In the genomic region with DNA sequence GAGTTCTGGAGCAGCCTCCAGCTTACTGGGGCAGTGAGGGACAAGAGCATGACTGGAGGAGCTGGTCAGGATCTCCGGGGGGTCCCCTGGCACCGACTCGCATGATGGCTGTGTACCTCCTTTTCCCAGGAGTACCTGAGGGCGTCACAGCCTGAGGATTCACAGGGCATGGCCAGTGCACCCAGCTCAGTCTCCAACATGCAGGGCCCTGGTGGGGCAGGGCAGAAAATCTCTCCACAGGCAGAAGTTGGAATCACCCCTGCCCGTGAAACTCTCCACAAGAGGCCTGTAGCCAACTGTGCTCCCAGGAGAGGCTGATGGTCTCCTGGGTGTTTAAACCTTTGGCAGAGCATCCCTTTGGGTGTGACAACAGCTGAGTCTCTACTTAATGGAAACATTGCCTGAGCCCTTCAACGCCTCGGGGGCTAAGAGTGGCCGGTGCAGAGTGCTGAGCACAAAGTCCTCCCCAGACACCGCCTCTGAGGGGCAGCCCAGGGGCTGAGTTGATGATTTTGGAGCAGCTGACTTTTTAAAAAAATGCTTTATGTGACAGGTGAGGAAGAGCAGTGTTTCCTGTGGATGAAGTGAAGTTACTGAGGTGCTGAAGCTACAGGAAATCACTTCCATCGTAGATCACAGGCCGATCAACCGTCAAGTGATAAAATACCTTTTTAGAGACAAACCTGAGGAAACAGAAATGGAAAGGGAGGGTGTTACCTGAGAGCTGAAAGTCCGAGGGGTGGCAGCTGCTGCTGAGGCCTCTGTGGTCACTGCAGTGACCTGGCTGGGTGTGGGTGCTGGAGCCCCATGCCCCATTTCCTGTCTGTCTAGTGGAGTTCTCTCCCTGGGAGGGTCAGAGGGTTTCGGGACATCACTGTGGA, we compare ENCODE assay signal across 22 cellular contexts. TPM values are rescaled to one million over a fixed set of nuclear protein-coding genes. Genes with fewer than 3 reads are reported as not detected.
"Had no signal": no experiment of that assay in that cellular context is flagged by ENCODE, and none has a peak within 500 bp of the region (broad histone marks: within the 10 kb centered on the region; RNA-seq: fewer than 3 reads in every experiment).

No MANE protein-coding gene starts in this region.

- H3K4me3 ChIP-seq: cardiac muscle cell, lower lobe of right lung, spleen, thoracic aorta, upper lobe of right lung had no signal

- H3K4me3 Mint-ChIP-seq: stimulated activated memory B cell treated with anti-CD40 and anti-IgM and Interleukin-4, amounts not matched to agents 10 μg/mL and 1 μg/mL and 100 μg/mL, for 72 hours; T-helper 1 cell treated with Interleukin-12 subunit alpha and Interleukin-12 subunit beta and Interleukin-4 antibody, amounts not matched to agents 30 μg/mL and 1 μg/mL, for 36 hours had no signal

- H3K9me3 ChIP-seq: lower lobe of right lung, spleen, thoracic aorta, upper lobe of right lung had no signal

- H3K4me1 ChIP-seq: foreskin keratinocyte, lower lobe of right lung, upper lobe of right lung had no signal

- H3K27ac Mint-ChIP-seq: stimulated activated memory B cell treated with anti-CD40 and anti-IgM and Interleukin-4, amounts not matched to agents 10 μg/mL and 1 μg/mL and 100 μg/mL, for 72 hours; T-helper 1 cell treated with Interleukin-12 subunit alpha and Interleukin-12 subunit beta and Interleukin-4 antibody, amounts not matched to agents 30 μg/mL and 1 μg/mL, for 36 hours had no signal

- H3K27ac ChIP-seq: cardiac muscle cell, foreskin keratinocyte, lower lobe of right lung, thoracic aorta, upper lobe of right lung, VCaP had no signal

- H3K27me3 ChIP-seq: cardiac muscle cell, foreskin keratinocyte, spleen, upper lobe of right lung had no signal

- ATAC-seq: foreskin keratinocyte; left colon; lower lobe of right lung; stimulated activated memory B cell treated with anti-CD40 and anti-IgM and Interleukin-4, amounts not matched to agents 10 μg/mL and 1 μg/mL and 100 μg/mL, for 72 hours had no signal

- H3K27me3 Mint-ChIP-seq: stimulated activated memory B cell treated with anti-CD40 and anti-IgM and Interleukin-4, amounts not matched to agents 10 μg/mL and 1 μg/mL and 100 μg/mL, for 72 hours had no signal

- DNase-seq: activated CD4-positive, CD25-positive, alpha-beta regulatory T cell treated with anti-CD3 and anti-CD28 coated beads, Interleukin-2, amount 50 U/mL, for 72 hours; activated naive CD4-positive, alpha-beta T cell treated with Interleukin-2 at 50 U/mL for 16 hours; foreskin keratinocyte; glutamatergic neuron; hippocampal formation; islet precursor cell; left colon; lower lobe of right lung; retina; spleen; stimulated activated CD4-positive, alpha-beta T cell treated with anti-CD3 and anti-CD28 coated beads, Interleukin-4, amount 100 ng/mL, for 4 hours; upper lobe of right lung had no signal

- H3K9me3 Mint-ChIP-seq: stimulated activated memory B cell treated with anti-CD40 and anti-IgM and Interleukin-4, amounts not matched to agents 10 μg/mL and 1 μg/mL and 100 μg/mL, for 72 hours; T-helper 1 cell treated with Interleukin-12 subunit alpha and Interleukin-12 subunit beta and Interleukin-4 antibody, amounts not matched to agents 30 μg/mL and 1 μg/mL, for 36 hours had no signal

RNA-seq across cellular contexts. Expression of a gene that starts 21.9 kb away (rescaled TPM):
- total RNA-seq: cardiac muscle cell, dermis microvascular lymphatic vessel endothelial cell, epithelial cell of proximal tubule, fibroblast of lung, foreskin keratinocyte had no signal
- polyA plus RNA-seq: fibroblast of lung, foreskin keratinocyte, neural cell had no signal

RNA-seq across cellular contexts. Expression of a gene that starts 35.1 kb away (rescaled TPM):
- total RNA-seq: dermis microvascular lymphatic vessel endothelial cell, fibroblast of lung, foreskin keratinocyte, lower lobe of right lung, posterior vena cava, thoracic aorta, upper lobe of right lung had no signal
- polyA plus RNA-seq: fibroblast of lung, foreskin keratinocyte, neural cell had no signal
